29 cellular contexts compared by ENCODE assay signal in the genomic region with DNA sequence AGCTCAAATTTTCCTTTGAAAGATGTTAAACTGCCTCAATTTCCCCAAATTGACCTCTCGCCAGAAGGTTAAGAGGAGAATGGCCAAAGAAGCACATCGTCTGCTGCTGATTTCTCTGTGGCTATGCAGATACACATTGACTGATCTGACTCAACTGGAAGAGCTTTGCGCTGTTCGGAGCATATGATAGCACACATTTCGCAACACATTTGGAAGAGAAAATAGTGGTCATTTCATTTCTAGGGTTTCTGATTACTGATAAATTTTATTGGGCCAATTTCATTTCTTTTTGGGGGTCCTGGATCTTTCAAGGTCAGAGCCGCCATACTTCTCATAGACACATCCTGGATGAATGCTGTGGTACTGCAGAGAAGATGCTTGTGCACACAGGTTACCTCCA.
"Had no signal": no experiment of that assay in that cellular context is flagged by ENCODE, and none has a peak within 500 bp of the region (broad histone marks: within the 10 kb centered on the region; RNA-seq: fewer than 3 reads in every experiment).

No MANE protein-coding gene starts in this region.

- H3K9me3 Mint-ChIP-seq: dendritic cell treated with granulocyte-macrophage colony-stimulating factor and Interleukin-4, amounts not matched to agents 40 ng/mL and 50 ng/mL, for 4 days; endodermal cell had no signal

- ATAC-seq: effector memory CD8-positive, alpha-beta T cell; esophagus mucosa; foreskin keratinocyte; gastrocnemius medialis; gastroesophageal sphincter; heart left ventricle; heart right ventricle had no signal

- H3K4me1 ChIP-seq: colonic mucosa, esophagus muscularis mucosa, foreskin keratinocyte, gastrocnemius medialis, gastroesophageal sphincter, heart left ventricle, heart right ventricle had no signal

- H3K36me3 ChIP-seq: colonic mucosa, esophagus muscularis mucosa, esophagus squamous epithelium, gastrocnemius medialis, gastroesophageal sphincter, heart left ventricle, heart right ventricle had no signal

- H3K4me3 ChIP-seq: colonic mucosa, coronary artery, dorsolateral prefrontal cortex, esophagus muscularis mucosa, esophagus squamous epithelium, gastrocnemius medialis, gastroesophageal sphincter, heart left ventricle, heart right ventricle had no signal

- H3K27me3 Mint-ChIP-seq: effector memory CD8-positive, alpha-beta T cell had no signal

- H3K4me3 Mint-ChIP-seq: dendritic cell treated with granulocyte-macrophage colony-stimulating factor and Interleukin-4, amounts not matched to agents 40 ng/mL and 50 ng/mL, for 4 days; effector memory CD8-positive, alpha-beta T cell; endodermal cell had no signal

- H3K27me3 ChIP-seq: colonic mucosa, foreskin keratinocyte, gastrocnemius medialis had no signal

- H3K27ac Mint-ChIP-seq: dendritic cell treated with granulocyte-macrophage colony-stimulating factor and Interleukin-4, amounts not matched to agents 40 ng/mL and 50 ng/mL, for 4 days; effector memory CD8-positive, alpha-beta T cell; endodermal cell had no signal

- H3K27ac ChIP-seq: colonic mucosa, coronary artery, dorsolateral prefrontal cortex, epithelial cell of prostate, esophagus muscularis mucosa, esophagus squamous epithelium, foreskin keratinocyte, gastrocnemius medialis, gastroesophageal sphincter, heart left ventricle, heart right ventricle had no signal

- FAIRE-seq: colon, endometrium, endothelial cell of umbilical vein, frontal cortex had no signal

- H3K9me3 ChIP-seq: colonic mucosa, esophagus muscularis mucosa, esophagus squamous epithelium, gastrocnemius medialis, gastroesophageal sphincter, heart left ventricle, heart right ventricle had no signal

- DNase-seq: colonic mucosa; cortex of kidney; dermis blood vessel endothelial cell; dorsolateral prefrontal cortex; effector CD4-positive, alpha-beta T cell; effector CD8-positive, alpha-beta T cell; effector memory CD4-positive, alpha-beta T cell; effector memory CD8-positive, alpha-beta T cell; endodermal cell; erythroblast; esophagus squamous epithelium; foreskin fibroblast; foreskin keratinocyte; foreskin melanocyte; gastrocnemius medialis; glutamatergic neuron; head of caudate nucleus; heart left ventricle; heart right ventricle had no signal
